8 cellular contexts compared by ENCODE assay signal in genomic region chr6:46491201-46491788, GRCh38. TPM values are rescaled to one million over a fixed set of nuclear protein-coding genes. Genes with fewer than 3 reads are reported as not detected.
DNase-seq lines count a peak whose midpoint lies in the region; ATAC-seq lines count a peak whose summit lies in the region.

TSS of gene RCAN2 (minus strand) at chr6:46491449.

- peak within 1 kb of the TSS; percentile 41 for H3K4me3 Mint-ChIP-seq in T-helper 2 cell treated with Interferon-gamma antibody and Interleukin-4, amounts not matched to agents 5 μg/mL and 100 μg/mL, for 36 hours
- peak within 1 kb of the TSS; percentile 76 for H3K4me3 Mint-ChIP-seq in dendritic cell treated with granulocyte-macrophage colony-stimulating factor and Interleukin-4, amounts not matched to agents 40 ng/mL and 50 ng/mL, for 4 days

- H3K27ac Mint-ChIP-seq in T-helper 2 cell treated with Interferon-gamma antibody and Interleukin-4, amounts not matched to agents 5 μg/mL and 100 μg/mL, for 36 hours, result no peak within 1 kb of the TSS
- H3K27ac Mint-ChIP-seq in dendritic cell treated with granulocyte-macrophage colony-stimulating factor and Interleukin-4, amounts not matched to agents 40 ng/mL and 50 ng/mL, for 4 days, result no peak within 1 kb of the TSS

- peaks cover 12% of the 10 kb centered on the region for H3K4me1 ChIP-seq in HUES64 (ENCODE audit: insufficient read depth, low read length)

- peak; percentile 46 for ATAC-seq in GM18861 (IDR thresholded peaks at IDR 0.05; ENCODE audit: unreplicated experiment)
- ATAC-seq in left colon, result peak; percentile 91
- ATAC-seq in GM19328 (IDR thresholded peaks at IDR 0.05; ENCODE audit: unreplicated experiment), result no peak

- H3K27ac ChIP-seq in HUES64 (ENCODE audit: low read depth, low read length), result peak within 1 kb of the TSS; percentile 37; the same call in 1 of the 2 replicates

- H3K36me3 ChIP-seq in HUES64 (ENCODE audit: insufficient read depth, low read length), result no peaks in the 10 kb centered on the region

- peak within 1 kb of the TSS; percentile 80 for H3K9ac ChIP-seq in HUES64 (ENCODE audit: low read depth, low read length)

- H3K36me3 Mint-ChIP-seq in T-helper 2 cell treated with Interferon-gamma antibody and Interleukin-4, amounts not matched to agents 5 μg/mL and 100 μg/mL, for 36 hours (ENCODE audit: low read depth), result no peaks in the 10 kb centered on the region
- H3K36me3 Mint-ChIP-seq in dendritic cell treated with granulocyte-macrophage colony-stimulating factor and Interleukin-4, amounts not matched to agents 40 ng/mL and 50 ng/mL, for 4 days (ENCODE audit: low read depth), result no peaks in the 10 kb centered on the region

- H3K27me3 Mint-ChIP-seq in T-helper 2 cell treated with Interferon-gamma antibody and Interleukin-4, amounts not matched to agents 5 μg/mL and 100 μg/mL, for 36 hours (ENCODE audit: low read depth), result peaks cover 70% of the 10 kb centered on the region
- peaks cover 63% of the 10 kb centered on the region for H3K27me3 Mint-ChIP-seq in dendritic cell treated with granulocyte-macrophage colony-stimulating factor and Interleukin-4, amounts not matched to agents 40 ng/mL and 50 ng/mL, for 4 days

- DNase-seq in AG20443 (ENCODE audit: low spot score), result peak; percentile 89
- no peak for DNase-seq in T-helper 2 cell treated with Interferon-gamma antibody and Interleukin-4, amounts not matched to agents 5 μg/mL and 100 μg/mL, for 36 hours (ENCODE audit: low spot score)
- peak; percentile 64 to 66 for DNase-seq in left colon
- peak; percentile 19 to 34 for DNase-seq in stimulated activated CD4-positive, alpha-beta T cell treated with anti-CD3 and anti-CD28 coated beads, Interleukin-2, amount 100 ng/mL, for 24 hours

- H3K27me3 ChIP-seq in HUES64 (ENCODE audit: insufficient read depth, low read length), result peaks cover 51% of the 10 kb centered on the region

- under 1% methylated on average over 60 of the region's 60 CpGs for WGBS in HUES64

- no peaks in the 10 kb centered on the region for H3K4me1 Mint-ChIP-seq in T-helper 2 cell treated with Interferon-gamma antibody and Interleukin-4, amounts not matched to agents 5 μg/mL and 100 μg/mL, for 36 hours (ENCODE audit: low read depth)
- H3K4me1 Mint-ChIP-seq in dendritic cell treated with granulocyte-macrophage colony-stimulating factor and Interleukin-4, amounts not matched to agents 40 ng/mL and 50 ng/mL, for 4 days (ENCODE audit: low read depth), result peaks cover 11% of the 10 kb centered on the region

- H3K9me3 Mint-ChIP-seq in T-helper 2 cell treated with Interferon-gamma antibody and Interleukin-4, amounts not matched to agents 5 μg/mL and 100 μg/mL, for 36 hours, result no peaks in the 10 kb centered on the region
- no peaks in the 10 kb centered on the region for H3K9me3 Mint-ChIP-seq in dendritic cell treated with granulocyte-macrophage colony-stimulating factor and Interleukin-4, amounts not matched to agents 40 ng/mL and 50 ng/mL, for 4 days

- intact Hi-C loops in dendritic cell treated with granulocyte-macrophage colony-stimulating factor and Interleukin-4, amounts not matched to agents 40 ng/mL and 50 ng/mL, for 4 days (cut with micrococcal nuclease), result no loop called here
- intact Hi-C loops in left colon (cut with DNase I, micrococcal nuclease), result no loop called here

- H3K9me3 ChIP-seq in HUES64 (ENCODE audit: insufficient read depth, low read depth, low read length), result no peaks in the 10 kb centered on the region

- peak within 1 kb of the TSS; percentile 73 for H3K4me3 ChIP-seq in HUES64 (ENCODE audit: low read length)

RNA-seq across cellular contexts. Expression of gene RCAN2, which starts in this region (rescaled TPM):
- polyA plus RNA-seq in HUES64 (2013, experiment 1 of 2), result 7.8 TPM
- polyA plus RNA-seq in HUES64 (2013, experiment 2 of 2), result 8.5 TPM
- total RNA-seq in left colon, result 1 to 10 TPM; 4.0 to 9.8 TPM
